ENCODE assay signal across 11 cellular contexts in the genomic region with DNA sequence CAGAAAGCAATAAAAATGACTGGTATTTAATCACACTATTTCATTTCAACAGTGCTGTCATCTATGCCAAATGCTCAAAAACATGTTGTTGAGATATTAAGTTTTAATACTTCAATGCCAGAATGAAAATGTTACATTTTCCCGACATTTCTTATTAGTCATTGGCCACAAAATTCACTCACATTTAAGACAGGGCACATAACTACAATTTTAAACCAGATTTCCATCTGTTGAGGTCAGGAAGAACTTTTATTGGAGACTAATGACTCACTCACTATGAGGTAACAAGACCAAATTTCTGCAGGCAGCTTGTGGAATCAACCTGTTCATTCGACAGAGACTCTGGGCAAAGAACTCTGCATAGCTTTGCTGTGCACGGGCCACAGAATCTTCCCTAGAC. TPM values are rescaled to one million over a fixed set of nuclear protein-coding genes. Genes with fewer than 3 reads are reported as not detected.
DNase-seq lines count a peak whose midpoint lies in the region; ATAC-seq and TF ChIP-seq lines count a peak whose summit lies in the region.
"Had no signal": no experiment of that assay in that cellular context is flagged by ENCODE, and none has a peak within 500 bp of the region (broad histone marks: within the 10 kb centered on the region; RNA-seq: fewer than 3 reads in every experiment).

No MANE protein-coding gene starts in this region.

- no peak for TF ChIP-seq POLR2A in gastroesophageal sphincter (IDR thresholded peaks at IDR 0.05)

- intact Hi-C loops in CD8-positive, alpha-beta T cell (cut with DNase I, micrococcal nuclease) = loop anchor here in 1 of 2 experiments (5.0 kb wide), 1 partner anchor 34 kb away; no protein-coding TSS in a partner anchor

- H3K4me3 Mint-ChIP-seq in activated T-cell treated with anti-CD3 and anti-CD28 coated beads, Interleukin-2, amount 50 U/mL, for 72 hours = no peak overlapping the region
- no peak overlapping the region for H3K4me3 Mint-ChIP-seq in CD8-positive, alpha-beta memory T cell
- no peak overlapping the region for H3K4me3 Mint-ChIP-seq in CD8-positive, alpha-beta T cell
- H3K4me3 Mint-ChIP-seq: activated B cell treated with CpG ODN at 0.5 μM for 24 hours had no signal

- H3K36me3 ChIP-seq in SJCRH30 (peaks cover 4% of the 10 kb centered on the region; the same call in 1 of the 2 replicates), gastroesophageal sphincter (peaks cover 0 to 19% of the 10 kb centered on the region in 2 donors), stomach smooth muscle (ENCODE audit: control insufficient read depth in 2 of 2, insufficient read depth in 2 of 2, low read length in 2 of 2) (peaks cover 2 to 5% of the 10 kb centered on the region in 2 donors)
- H3K36me3 ChIP-seq in CD8-positive, alpha-beta memory T cell (ENCODE audit: insufficient read depth, low read length) = peaks cover 13% of the 10 kb centered on the region
- H3K36me3 ChIP-seq in CD8-positive, alpha-beta T cell (ENCODE audit: insufficient read depth, low read length) = peaks cover 18% of the 10 kb centered on the region

- TF ChIP-seq CTCF in gastroesophageal sphincter (IDR thresholded peaks at IDR 0.05) = no peak
- no peak for TF ChIP-seq CTCF in CD8-positive, alpha-beta T cell (IDR thresholded peaks at IDR 0.05)

- peak overlapping the region; percentile 9 for H3K27ac Mint-ChIP-seq in activated T-cell treated with anti-CD3 and anti-CD28 coated beads, Interleukin-2, amount 50 U/mL, for 72 hours
- H3K27ac Mint-ChIP-seq in CD8-positive, alpha-beta memory T cell = peak overlapping the region in 2 of 8 donors; percentile 18 to 19
- H3K27ac Mint-ChIP-seq in CD8-positive, alpha-beta T cell = no peak overlapping the region
- H3K27ac Mint-ChIP-seq: activated B cell treated with CpG ODN at 0.5 μM for 24 hours had no signal

- H3K27ac ChIP-seq in SJCRH30 (no peak overlapping the region), gastroesophageal sphincter (peak overlapping the region; percentile 20 to 94 (median 90)), stomach smooth muscle (ENCODE audit: low read length) (peak overlapping the region; percentile 3)
- no peak overlapping the region for H3K27ac ChIP-seq in CD8-positive, alpha-beta memory T cell (ENCODE audit: low read depth, low read length)
- no peak overlapping the region for H3K27ac ChIP-seq in CD8-positive, alpha-beta T cell (ENCODE audit: low read depth, low read length)
- H3K27ac ChIP-seq: lower lobe of right lung had no signal

- H3K9me3 ChIP-seq in SJCRH30 (replicated peaks) (no peaks in the 10 kb centered on the region), gastroesophageal sphincter (no peaks in the 10 kb centered on the region), stomach smooth muscle (ENCODE audit: control insufficient read depth in 2 of 2, low read length in 2 of 2) (no peaks in the 10 kb centered on the region)
- H3K9me3 ChIP-seq in CD8-positive, alpha-beta memory T cell (ENCODE audit: low read length) = no peaks in the 10 kb centered on the region
- H3K9me3 ChIP-seq in CD8-positive, alpha-beta T cell (ENCODE audit: low read length) = no peaks in the 10 kb centered on the region
- H3K9me3 ChIP-seq: BLaER1 treated with 17β-estradiol and CSF1 and Interleukin-3, amounts not matched to agents 10 nM and 100 nM; lower lobe of right lung had no signal

- 17 to 31% methylated on average over 3 of the region's 3 CpGs for WGBS in gastroesophageal sphincter (ENCODE audit: low coverage in 1 of 2), 2 donors

- H3K4me3 ChIP-seq in SJCRH30 = no peak overlapping the region
- H3K4me3 ChIP-seq in gastroesophageal sphincter = no peak overlapping the region
- H3K4me3 ChIP-seq in stomach smooth muscle (ENCODE audit: low read length in 2 of 2) = no peak overlapping the region
- no peak overlapping the region for H3K4me3 ChIP-seq in CD8-positive, alpha-beta memory T cell (ENCODE audit: low read length)
- H3K4me3 ChIP-seq in CD8-positive, alpha-beta T cell (ENCODE audit: low read depth, low read length) = no peak overlapping the region
- H3K4me3 ChIP-seq: BLaER1 treated with 17β-estradiol and CSF1 and Interleukin-3, amounts not matched to agents 10 nM and 100 nM; lower lobe of right lung had no signal

- ATAC-seq in activated T-cell treated with anti-CD3 and anti-CD28 coated beads, Interleukin-2, amount 50 U/mL, for 72 hours (replicated peaks in 1 of 2) = no peak
- peak; percentile 44 for ATAC-seq in gastroesophageal sphincter
- no peak for ATAC-seq in CD8-positive, alpha-beta T cell
- ATAC-seq: lower lobe of right lung had no signal

- H3K9me3 Mint-ChIP-seq in activated T-cell treated with anti-CD3 and anti-CD28 coated beads, Interleukin-2, amount 50 U/mL, for 72 hours = no peaks in the 10 kb centered on the region
- no peaks in the 10 kb centered on the region for H3K9me3 Mint-ChIP-seq in CD8-positive, alpha-beta memory T cell
- no peaks in the 10 kb centered on the region for H3K9me3 Mint-ChIP-seq in CD8-positive, alpha-beta T cell
- H3K9me3 Mint-ChIP-seq: activated B cell treated with CpG ODN at 0.5 μM for 24 hours had no signal

- POLR2A ChIA-PET in CD8-positive, alpha-beta memory T cell (lab: Charles Lee) = no interaction called here
- POLR2A ChIA-PET in CD8-positive, alpha-beta T cell (lab: Charles Lee) = no interaction called here

- H3K4me1 ChIP-seq in SJCRH30 = peaks cover 8% of the 10 kb centered on the region; the same call in 1 of the 2 replicates
- peaks cover 32 to 97% (median 41%) of the 10 kb centered on the region in 3 donors for H3K4me1 ChIP-seq in gastroesophageal sphincter
- peaks cover 35% of the 10 kb centered on the region for H3K4me1 ChIP-seq in stomach smooth muscle (ENCODE audit: control insufficient read depth, insufficient read depth, low read length)
- H3K4me1 ChIP-seq in CD8-positive, alpha-beta memory T cell (ENCODE audit: insufficient read depth, low read length) = no peaks in the 10 kb centered on the region
- H3K4me1 ChIP-seq in CD8-positive, alpha-beta T cell (ENCODE audit: insufficient read depth, low read length) = no peaks in the 10 kb centered on the region

- H3K4me1 Mint-ChIP-seq in activated T-cell treated with anti-CD3 and anti-CD28 coated beads, Interleukin-2, amount 50 U/mL, for 72 hours (ENCODE audit: low read depth) = peaks cover 50% of the 10 kb centered on the region
- H3K4me1 Mint-ChIP-seq in CD8-positive, alpha-beta memory T cell = peaks cover 24 to 60% (median 39%) of the 10 kb centered on the region in 3 donors
- peaks cover 25% of the 10 kb centered on the region for H3K4me1 Mint-ChIP-seq in CD8-positive, alpha-beta T cell (ENCODE audit: low read depth)

- CTCF ChIA-PET in CD8-positive, alpha-beta memory T cell (lab: Charles Lee) = no interaction called here
- CTCF ChIA-PET in CD8-positive, alpha-beta T cell (lab: Charles Lee) = interaction anchor here (1.2 to 3.6 kb wide), 2 partner anchors 54 to 56 kb away, joined by 4 to 23 read pairs; no protein-coding TSS in a partner anchor

- H3K27me3 Mint-ChIP-seq in activated T-cell treated with anti-CD3 and anti-CD28 coated beads, Interleukin-2, amount 50 U/mL, for 72 hours (ENCODE audit: low read depth) = no peaks in the 10 kb centered on the region
- H3K27me3 Mint-ChIP-seq in CD8-positive, alpha-beta memory T cell = no peaks in the 10 kb centered on the region
- no peaks in the 10 kb centered on the region for H3K27me3 Mint-ChIP-seq in CD8-positive, alpha-beta T cell (ENCODE audit: low read depth)
- H3K27me3 Mint-ChIP-seq: activated B cell treated with CpG ODN at 0.5 μM for 24 hours had no signal

- DNase-seq in activated T-cell treated with anti-CD3 and anti-CD28 coated beads, Interleukin-2, amount 50 U/mL, for 72 hours = no peak
- no peak for DNase-seq in activated T-cell treated with anti-CD3 and anti-CD28 coated beads for 4 hours
- DNase-seq in SJCRH30 = peak; percentile 8 to 25
- no peak for DNase-seq in CD8-positive, alpha-beta memory T cell
- no peak for DNase-seq in NCI-H526 treated with DMSO at 0.1 percent for 48 hours (lab: John Stamatoyannopoulos, UW)
- DNase-seq in CD8-positive, alpha-beta T cell = no peak
- DNase-seq: activated B cell treated with CpG ODN at 0.5 μM for 24 hours, lower lobe of right lung had no signal

- no peak for TF ChIP-seq EP300 in gastroesophageal sphincter (IDR thresholded peaks at IDR 0.05)

- peaks cover 4 to 28% of the 10 kb centered on the region in 2 donors for H3K36me3 Mint-ChIP-seq in activated T-cell treated with anti-CD3 and anti-CD28 coated beads, Interleukin-2, amount 50 U/mL, for 72 hours (ENCODE audit: insufficient read depth in 2 of 2)
- peaks cover 3 to 71% (median 14%) of the 10 kb centered on the region in 3 donors for H3K36me3 Mint-ChIP-seq in CD8-positive, alpha-beta memory T cell
- H3K36me3 Mint-ChIP-seq in CD8-positive, alpha-beta T cell = peaks cover 71% of the 10 kb centered on the region

- no peaks in the 10 kb centered on the region for H3K27me3 ChIP-seq in SJCRH30
- no peaks in the 10 kb centered on the region for H3K27me3 ChIP-seq in gastroesophageal sphincter
- H3K27me3 ChIP-seq in stomach smooth muscle (ENCODE audit: control insufficient read depth in 1 of 2, insufficient read depth in 2 of 2, low read length in 2 of 2) = no peaks in the 10 kb centered on the region
- no peaks in the 10 kb centered on the region for H3K27me3 ChIP-seq in CD8-positive, alpha-beta memory T cell (ENCODE audit: insufficient read depth, low read length, poor library complexity, severe bottlenecking)
- no peaks in the 10 kb centered on the region for H3K27me3 ChIP-seq in CD8-positive, alpha-beta T cell (ENCODE audit: insufficient read depth, low read length)
- H3K27me3 ChIP-seq: BLaER1 treated with 17β-estradiol and CSF1 and Interleukin-3, amounts not matched to agents 10 nM and 100 nM had no signal

- no peak overlapping the region for H3K9ac ChIP-seq in stomach smooth muscle (ENCODE audit: low read length in 2 of 2)

RNA-seq across cellular contexts. Expression of a gene that starts 36.8 kb away (rescaled TPM):
- 10 to 100 TPM; 42.6 to 42.9 TPM for total RNA-seq in activated T-cell treated with anti-CD3 and anti-CD28 coated beads, Interleukin-2, amount 50 U/mL, for 72 hours
- 6.6 and 6.9 TPM in 2 replicates for total RNA-seq in SJCRH30 (2014; rRNA removed; shearing (Covaris generic))
- 10 to 100 TPM; 37.5 to 48.6 (median 41.9) TPM for total RNA-seq in gastroesophageal sphincter
- total RNA-seq in CD8-positive, alpha-beta memory T cell = 10 to 100 TPM; 52.0 TPM
- 11.7 TPM for polyA plus RNA-seq in CD8-positive, alpha-beta memory T cell
- total RNA-seq in CD8-positive, alpha-beta T cell = 10 to 100 TPM; 49.6 to 50.4 TPM

RNA-seq across cellular contexts. Expression of a gene that starts 44.2 kb away (rescaled TPM):
- 1 to 10 TPM; 2.3 to 4.4 TPM for total RNA-seq in activated T-cell treated with anti-CD3 and anti-CD28 coated beads, Interleukin-2, amount 50 U/mL, for 72 hours
- 1.1 and 2.7 TPM in 2 replicates for total RNA-seq in SJCRH30 (2014; rRNA removed; shearing (Covaris generic))
- 1 to 10 TPM; 1.1 to 5.1 (median 1.9) TPM for total RNA-seq in gastroesophageal sphincter
- total RNA-seq in CD8-positive, alpha-beta memory T cell = 1 to 10 TPM in 1 of 2 experiments, under 1 TPM in 1; 0.74 to 1.9 TPM
- polyA plus RNA-seq in CD8-positive, alpha-beta memory T cell = 0.52 TPM
- total RNA-seq in CD8-positive, alpha-beta T cell = 1 to 10 TPM in 1 of 2 experiments, under 1 TPM in 1; 0.57 to 1.5 TPM

RNA-seq across cellular contexts. Expression of a gene that starts 44.4 kb away (rescaled TPM):
- total RNA-seq in activated T-cell treated with anti-CD3 and anti-CD28 coated beads, Interleukin-2, amount 50 U/mL, for 72 hours = 100 to 1,000 TPM in 1 of 2 donors, 10 to 100 TPM in 1; 98.2 to 104 TPM
- total RNA-seq in SJCRH30 (2014; rRNA removed; shearing (Covaris generic)) = 73.2 and 91.5 TPM in 2 replicates
- total RNA-seq in gastroesophageal sphincter = 100 to 1,000 TPM; 101 to 184 (median 159) TPM
- total RNA-seq in CD8-positive, alpha-beta memory T cell = 10 to 100 TPM; 86.4 to 88.3 TPM
- polyA plus RNA-seq in CD8-positive, alpha-beta memory T cell = 150 TPM
- total RNA-seq in CD8-positive, alpha-beta T cell = 10 to 100 TPM; 49.6 to 53.5 TPM

Comparison
In these comparisons a context has a peak if more than half of its experiments do, and no peak if none do; other contexts are left out.
1. DNase-seq: peak in SJCRH30 (2 of 2); none in activated T-cell treated with anti-CD3 and anti-CD28 coated beads, Interleukin-2, amount 50 U/mL, for 72 hours (0 of 2), activated T-cell treated with anti-CD3 and anti-CD28 coated beads for 4 hours (single experiment), CD8-positive, alpha-beta memory T cell (0 of 5), NCI-H526 treated with DMSO at 0.1 percent for 48 hours (single experiment) and CD8-positive, alpha-beta T cell (0 of 7).
2. H3K27ac ChIP-seq: peak in gastroesophageal sphincter (4 of 4) and stomach smooth muscle (single experiment); none in SJCRH30 (single experiment), CD8-positive, alpha-beta memory T cell (single experiment) and CD8-positive, alpha-beta T cell (single experiment).